In the genomic region with DNA sequence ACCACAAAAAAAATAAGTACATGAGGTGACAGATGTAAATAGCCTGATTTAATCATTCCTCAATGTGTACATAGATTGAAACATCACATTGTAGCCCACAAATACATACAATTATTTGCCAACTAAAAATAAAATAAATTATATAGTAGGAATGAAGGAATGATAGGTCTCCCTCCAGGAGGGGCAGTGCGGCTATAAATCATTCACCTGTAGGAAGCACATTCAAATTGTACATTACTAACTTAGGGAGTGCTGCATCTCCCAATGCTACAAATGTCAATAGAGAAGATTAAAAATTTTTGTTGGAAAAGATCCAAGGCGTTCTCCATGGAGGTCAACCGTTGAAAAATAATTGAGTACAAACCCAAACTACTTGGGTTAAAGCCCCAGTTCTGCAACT, we compare ENCODE assay signal across 22 cellular contexts. TPM values are rescaled to one million over a fixed set of nuclear protein-coding genes. Genes with fewer than 3 reads are reported as not detected.
DNase-seq lines count a peak whose midpoint lies in the region; ATAC-seq, FAIRE-seq and TF ChIP-seq lines count a peak whose summit lies in the region.
"Had no signal": no experiment of that assay in that cellular context is flagged by ENCODE, and none has a peak within 500 bp of the region (broad histone marks: within the 10 kb centered on the region; RNA-seq: fewer than 3 reads in every experiment).

No MANE protein-coding gene starts in this region.

- FAIRE-seq in K562 (lab: Jason Lieb, UNC), result no peak
- FAIRE-seq: GM12892, pancreas had no signal

- H3K4me1 Mint-ChIP-seq in neural crest cell, result peaks cover 52% of the 10 kb centered on the region

- peak overlapping the region; percentile 94 for H3K4me2 ChIP-seq in Loucy (ENCODE audit: low read depth, low read length, poor library complexity, severe bottlenecking)
- H3K4me2 ChIP-seq in K562 (ENCODE audit: insufficient read depth, low read length), result peak overlapping the region; percentile 89

- no peaks in the 10 kb centered on the region for H3K9me1 ChIP-seq in K562 (ENCODE audit: control insufficient read depth, insufficient read depth, low read length)

- H3K27me3 Mint-ChIP-seq in neural crest cell (ENCODE audit: low read depth), result peaks cover 4% of the 10 kb centered on the region
- H3K27me3 Mint-ChIP-seq: activated CD8-positive, alpha-beta T cell treated with anti-CD3 and anti-CD28 coated beads for 36 hours; activated naive CD4-positive, alpha-beta T cell treated with anti-CD3 and anti-CD28 coated beads, Interleukin-2, amount 10 ng/mL, durations not matched to agents 7 days and 5 days; stimulated activated naive CD8-positive, alpha-beta T cell treated with anti-CD3 and anti-CD28 coated beads, Interleukin-15, amount 100 ng/mL, for 72 hours had no signal

- H3K4me3 ChIP-seq in Loucy (ENCODE audit: low read length, poor library complexity, severe bottlenecking) (peak overlapping the region; percentile 95), K562 (no peak overlapping the region; the same call in 1 of the 2 replicates)
- H3K4me3 ChIP-seq: lung, pancreas had no signal

- BruUV-seq in K562 (replicated peaks; lab: Mats Ljungman, UMichigan), result no TSS peak

- H3K36me3 Mint-ChIP-seq in neural crest cell (ENCODE audit: low read depth), result no peaks in the 10 kb centered on the region
- H3K36me3 Mint-ChIP-seq: WTC11 had no signal

- 5% methylated on average over 3 of the region's 3 CpGs for WGBS in K562 (ENCODE audit: insufficient coverage, low coverage, missing lambda C conversion rate)

- H3F3A ChIP-seq in Loucy (ENCODE audit: low read depth), result no peaks in the 10 kb centered on the region

- peak overlapping the region; percentile 25 for H3K9ac ChIP-seq in Loucy (ENCODE audit: low read depth, low read length, poor library complexity, severe bottlenecking)
- peak overlapping the region in 1 of 2 experiments; percentile 99; a peak in 2 of 4 replicates for H3K9ac ChIP-seq in K562 (ENCODE audit: insufficient read depth in 1 of 2, low read depth in 2 of 2, low read length in 2 of 2)

- H3K27me3 ChIP-seq in Loucy (ENCODE audit: insufficient read depth, low read length, poor library complexity, severe bottlenecking) (no peaks in the 10 kb centered on the region), K562 (ENCODE audit: control insufficient read depth in 2 of 2, insufficient read depth in 2 of 2, low read length in 2 of 2) (no peaks in the 10 kb centered on the region)
- H3K27me3 ChIP-seq: ascending aorta, BE2C, pancreas had no signal

- CTCF ChIA-PET in K562 (lab: Yijun Ruan, JAX; ENCODE audit: low intra/inter-chr PET ratio), result no interaction called here

- TF ChIP-seq RAD21 in K562 (CRISPR knock-in tag; conservative IDR thresholded peaks at IDR 0.05 in 1 of 2, IDR thresholded peaks at IDR 0.05 in 1 of 2), result no peak

- H3K79me2 ChIP-seq in Loucy (ENCODE audit: insufficient read depth, low read length), result peaks cover 86% of the 10 kb centered on the region
- peaks cover 87% of the 10 kb centered on the region for H3K79me2 ChIP-seq in K562 (ENCODE audit: control insufficient read depth, insufficient read depth, low read length)

- H3K9me2 ChIP-seq in Loucy (replicated peaks; ENCODE audit: low read depth, low read length), result no peaks in the 10 kb centered on the region

- peaks cover 79% of the 10 kb centered on the region for H4K20me1 ChIP-seq in Loucy (ENCODE audit: insufficient read depth, low read length, poor library complexity, severe bottlenecking)
- H4K20me1 ChIP-seq in K562 (replicated peaks; ENCODE audit: control insufficient read depth, insufficient read depth, low read length), result peaks cover 15% of the 10 kb centered on the region; the same call in 1 of the 2 replicates

- in situ Hi-C loops in K562 (cut with MboI), result no loop called here

- no peaks in the 10 kb centered on the region for H3K36me3 ChIP-seq in Loucy (ENCODE audit: insufficient read depth, low read length)
- H3K36me3 ChIP-seq in K562 (ENCODE audit: control insufficient read depth, insufficient read depth, low read length), result peaks cover 14% of the 10 kb centered on the region; the same call in 2 of the 3 replicates
- H3K36me3 ChIP-seq: ascending aorta, BE2C, pancreas had no signal

- POLR2A ChIA-PET in K562 (lab: Yijun Ruan, JAX), result interaction anchor here (5.0 to 9.5 kb wide), 2 partner anchors 12 to 17 kb away, joined by 32 to 111 read pairs; no protein-coding TSS in a partner anchor

- TF ChIP-seq CTCF in Loucy (conservative IDR thresholded peaks at IDR 0.05; ENCODE audit: low read length) (no peak), K562 (IDR thresholded peaks at IDR 0.05 in 2 of 3, conservative IDR thresholded peaks at IDR 0.05 in 1 of 3; ENCODE audit: insufficient read depth in 2 of 3, low read depth in 1 of 3, low read length in 3 of 3) (no peak), neural crest cell (conservative IDR thresholded peaks at IDR 0.05) (no peak)

- peak; percentile 12 for DNase-seq in NCI-H1105 treated with DMSO at 0.1 percent for 48 hours (lab: John Stamatoyannopoulos, UW)
- DNase-seq in NCI-H1105 (lab: John Stamatoyannopoulos, UW), result no peak
- DNase-seq in K562 (ENCODE audit: extremely low read depth in 1 of 4, low spot score in 3 of 4), result no peak
- no peak for DNase-seq in neural crest cell (ENCODE audit: low read depth, low spot score)
- DNase-seq in SIG-M5 (lab: John Stamatoyannopoulos, UW), result no peak
- DNase-seq: 8988T; activated CD8-positive, alpha-beta T cell treated with anti-CD3 and anti-CD28 coated beads for 36 hours; activated naive CD4-positive, alpha-beta T cell treated with anti-CD3 and anti-CD28 coated beads, Interleukin-2, amount 10 ng/mL, durations not matched to agents 7 days and 5 days; activated T-cell treated with anti-CD3 and anti-CD28 coated beads, Interleukin-2, amount 50 U/mL, for 1 hour; BE2C; NCI-H2107; NCI-H526; pancreas; stimulated activated naive CD8-positive, alpha-beta T cell treated with anti-CD3 and anti-CD28 coated beads, Interleukin-15, amount 100 ng/mL, for 72 hours; trophoblast cell had no signal

- H2AFZ ChIP-seq in Loucy (ENCODE audit: low read length) (no peak overlapping the region), K562 (ENCODE audit: low read depth, low read length) (no peak overlapping the region)

- H3K9me3 Mint-ChIP-seq in neural crest cell, result no peaks in the 10 kb centered on the region
- H3K9me3 Mint-ChIP-seq: activated CD8-positive, alpha-beta T cell treated with anti-CD3 and anti-CD28 coated beads for 36 hours; activated naive CD4-positive, alpha-beta T cell treated with anti-CD3 and anti-CD28 coated beads, Interleukin-2, amount 10 ng/mL, durations not matched to agents 7 days and 5 days; stimulated activated naive CD8-positive, alpha-beta T cell treated with anti-CD3 and anti-CD28 coated beads, Interleukin-15, amount 100 ng/mL, for 72 hours; WTC11 had no signal

- TF ChIP-seq POLR2A in K562 (conservative IDR thresholded peaks at IDR 0.05), result no peak

- H3K9me3 ChIP-seq in Loucy (ENCODE audit: insufficient read depth, low read depth, low read length) (no peaks in the 10 kb centered on the region), K562 (replicated peaks; ENCODE audit: control insufficient read depth, insufficient read depth, low read depth, low read length) (no peaks in the 10 kb centered on the region)
- H3K9me3 ChIP-seq: ascending aorta, BE2C, pancreas had no signal

- peak overlapping the region; percentile 99; the same call in 2 of the 3 replicates for H3K27ac ChIP-seq in K562 (ENCODE audit: extremely low read depth, low read depth, low read length)
- H3K27ac ChIP-seq: ascending aorta, pancreas had no signal

- ATAC-seq in K562, result no peak
- ATAC-seq in SK-N-SH treated with all-trans-retinoic acid at 6 μM for 48 hours, result no peak
- ATAC-seq in GM21825 (IDR thresholded peaks at IDR 0.05; ENCODE audit: unreplicated experiment), result no peak
- ATAC-seq: activated CD8-positive, alpha-beta T cell treated with anti-CD3 and anti-CD28 coated beads for 36 hours; pancreas; stimulated activated naive CD8-positive, alpha-beta T cell treated with anti-CD3 and anti-CD28 coated beads, Interleukin-15, amount 100 ng/mL, for 72 hours; WTC11 had no signal

- H3K4me3 Mint-ChIP-seq in neural crest cell, result peak overlapping the region; percentile 33
- H3K4me3 Mint-ChIP-seq: activated CD8-positive, alpha-beta T cell treated with anti-CD3 and anti-CD28 coated beads for 36 hours; activated naive CD4-positive, alpha-beta T cell treated with anti-CD3 and anti-CD28 coated beads, Interleukin-2, amount 10 ng/mL, durations not matched to agents 7 days and 5 days; WTC11 had no signal

- no peak for TF ChIP-seq EP300 in K562 (IDR thresholded peaks at IDR 0.05; ENCODE audit: low read length)

- H3K4me1 ChIP-seq in Loucy (ENCODE audit: insufficient read depth, low read length, poor library complexity, severe bottlenecking), result peaks cover 45% of the 10 kb centered on the region
- peaks cover 19 to 30% of the 10 kb centered on the region in 2 experiments for H3K4me1 ChIP-seq in K562 (replicated peaks in 1 of 2; ENCODE audit: control insufficient read depth in 2 of 2, insufficient read depth in 2 of 2, low read length in 2 of 2)
- H3K4me1 ChIP-seq: BE2C had no signal

- intact Hi-C loops in K562 (cut with micrococcal nuclease), result no loop called here

- no peak overlapping the region for H3K27ac Mint-ChIP-seq in neural crest cell (ENCODE audit: unreplicated experiment)
- H3K27ac Mint-ChIP-seq: activated naive CD4-positive, alpha-beta T cell treated with anti-CD3 and anti-CD28 coated beads, Interleukin-2, amount 10 ng/mL, durations not matched to agents 7 days and 5 days; stimulated activated naive CD8-positive, alpha-beta T cell treated with anti-CD3 and anti-CD28 coated beads, Interleukin-15, amount 100 ng/mL, for 72 hours; WTC11 had no signal

TF ChIP-seq in K562, 482 proteins besides CTCF, POLR2A, EP300 and RAD21 (continues in another document):
- no peak for TF ChIP-seq NR1H2 (CRISPR knock-in tag; IDR thresholded peaks at IDR 0.05)

RNA-seq across cellular contexts. Expression of a gene that starts 4.2 kb away (rescaled TPM):
- 104 and 163 TPM in 2 replicates for total RNA-seq in K562 (2011; cell fraction: chromatin; rRNA removed; ENCODE audit: low replicate concordance)
- 38.5 and 42.6 TPM in 2 replicates for total RNA-seq in K562 (2011; cell fraction: nucleolus; rRNA removed)
- 74.4 and 118 TPM in 2 replicates for total RNA-seq in K562 (2011; cell fraction: nucleoplasm; rRNA removed)
- 27.3 and 27.8 TPM in 2 replicates for total RNA-seq in K562 (2014; rRNA removed)
- total RNA-seq in K562 (2014; rRNA removed; fragmentation: Illumina TruSeq; extraction: Trizol), result 40.3 and 50.3 TPM in 2 replicates
- 33.8 and 35.8 TPM in 2 replicates for total RNA-seq in K562 (2015; rRNA removed; fragmentation: Illumina TruSeq; extraction: Trizol)
- 27.0 and 31.4 TPM in 2 replicates for total RNA-seq in K562 (2021)
- 49.8 and 62.2 TPM in 2 replicates for polyA plus RNA-seq in K562 (2011; rRNA removed)
- polyA plus RNA-seq in K562 (2011; cell fraction: cytosol; rRNA removed), result 14.2 and 26.7 TPM in 2 replicates
- 21.8 and 25.6 TPM in 2 replicates for polyA plus RNA-seq in K562 (2011; cell fraction: nucleus; rRNA removed)
- 22.4 and 24.3 TPM in 2 replicates for polyA plus RNA-seq in K562 (2012)
- polyA plus RNA-seq in K562 (2014; fragmentation: Illumina TruSeq; extraction: Trizol), result 29.1 and 35.2 TPM in 2 replicates
- 10 to 100 TPM; 22.8 to 22.9 TPM for polyA plus RNA-seq in K562 (2014; fragmentation: Nextera tagmentation; extraction: Ambion mirVana)
- polyA plus RNA-seq in K562 (2014; rRNA removed), result 27.4 and 30.8 TPM in 2 replicates
- polyA minus RNA-seq in K562 (2011; rRNA and poly(A)+ RNA removed), result 104 and 106 TPM in 2 replicates
- polyA minus RNA-seq in K562 (2011; cell fraction: cytosol; rRNA and poly(A)+ RNA removed), result 20.4 and 34.2 TPM in 2 replicates
- 25.0 and 32.5 TPM in 2 replicates for polyA minus RNA-seq in K562 (2011; cell fraction: nucleus; rRNA and poly(A)+ RNA removed)
- 40.9 and 41.3 TPM in 2 replicates for total RNA-seq in neural crest cell
